Comparison of ENCODE assay signal across 8 cellular contexts in genomic region chr2:127526940-127527804, GRCh38. TPM values are rescaled to one million over a fixed set of nuclear protein-coding genes. Genes with fewer than 3 reads are reported as not detected.
DNase-seq lines count a peak whose midpoint lies in the region; ATAC-seq and TF ChIP-seq lines count a peak whose summit lies in the region.

No MANE protein-coding gene starts in this region.

- H3K27ac ChIP-seq in CD4-positive, CD25-positive, alpha-beta regulatory T cell (ENCODE audit: insufficient read depth, low read length, poor library complexity, severe bottlenecking) = peak overlapping the region; percentile 98
- peak overlapping the region; percentile 80 to 98 (median 95) for H3K27ac ChIP-seq in heart left ventricle

- POLR2A ChIA-PET in activated CD8-positive, alpha-beta T cell treated with anti-CD3 and anti-CD28 coated beads, Interleukin-2, amount 10 ng/mL, durations not matched to agents 7 days and 5 days (lab: Charles Lee) = interaction anchor here (0.6 to 2.3 kb wide), 8 partner anchors 19 to 233 kb away, joined by 3 to 16 read pairs (median 4); partner anchors contain the start of gene ERCC3

- TF ChIP-seq CTCF in heart left ventricle (IDR thresholded peaks at IDR 0.05) = peak in 3 of 12 donors; percentile 26 to 49 (median 29)

- peaks cover 19% of the 10 kb centered on the region for H3K36me3 Mint-ChIP-seq in CD4-positive, CD25-positive, alpha-beta regulatory T cell
- H3K36me3 Mint-ChIP-seq in activated CD8-positive, alpha-beta T cell treated with anti-CD3 and anti-CD28 coated beads, Interleukin-2, amount 10 ng/mL, durations not matched to agents 7 days and 5 days (ENCODE audit: low read depth) = peaks cover 20% of the 10 kb centered on the region

- TF ChIP-seq POLR2A in heart left ventricle (IDR thresholded peaks at IDR 0.05) = no peak

- H3K4me1 Mint-ChIP-seq in CD4-positive, CD25-positive, alpha-beta regulatory T cell = peaks cover 24 to 51% (median 31%) of the 10 kb centered on the region in 4 donors
- H3K4me1 Mint-ChIP-seq in activated CD8-positive, alpha-beta T cell treated with anti-CD3 and anti-CD28 coated beads, Interleukin-2, amount 10 ng/mL, durations not matched to agents 7 days and 5 days (ENCODE audit: low read depth) = peaks cover 27% of the 10 kb centered on the region

- intact Hi-C loops in heart left ventricle (cut with DNase I) = loop anchor here in 5 of 10 donors (5.0 to 10.0 kb wide), 6 partner anchors 45 to 178 kb away; partner anchors contain the start of gene SFT2D3 (in 4 of the 5)

- H3K27ac Mint-ChIP-seq in CD4-positive, CD25-positive, alpha-beta regulatory T cell = peak overlapping the region; percentile 98 to 100 (median 100)
- peak overlapping the region; percentile 96 for H3K27ac Mint-ChIP-seq in activated CD8-positive, alpha-beta T cell treated with anti-CD3 and anti-CD28 coated beads, Interleukin-2, amount 10 ng/mL, durations not matched to agents 7 days and 5 days

- H3K9me3 Mint-ChIP-seq in CD4-positive, CD25-positive, alpha-beta regulatory T cell = peaks cover 0 to 4% (median 0%) of the 10 kb centered on the region in 7 donors
- H3K9me3 Mint-ChIP-seq in activated CD8-positive, alpha-beta T cell treated with anti-CD3 and anti-CD28 coated beads, Interleukin-2, amount 10 ng/mL, durations not matched to agents 7 days and 5 days (ENCODE audit: insufficient read depth) = no peaks in the 10 kb centered on the region

- H3K4me3 Mint-ChIP-seq in CD4-positive, CD25-positive, alpha-beta regulatory T cell = peak overlapping the region; percentile 94 to 99 (median 97)
- peak overlapping the region; percentile 95 for H3K4me3 Mint-ChIP-seq in activated CD8-positive, alpha-beta T cell treated with anti-CD3 and anti-CD28 coated beads, Interleukin-2, amount 10 ng/mL, durations not matched to agents 7 days and 5 days

- CTCF ChIA-PET in activated CD8-positive, alpha-beta T cell treated with anti-CD3 and anti-CD28 coated beads, Interleukin-2, amount 10 ng/mL, durations not matched to agents 7 days and 5 days (lab: Charles Lee) = interaction anchor here (0.6 to 1.9 kb wide), 10 partner anchors 9 to 123 kb away, joined by 3 to 8 read pairs (median 4); partner anchors contain the start of gene MYO7B

- peaks cover 14% of the 10 kb centered on the region for H3K36me3 ChIP-seq in CD4-positive, CD25-positive, alpha-beta regulatory T cell (ENCODE audit: control insufficient read depth, insufficient read depth, low read length)
- peaks cover 0 to 20% (median 16%) of the 10 kb centered on the region in 9 donors for H3K36me3 ChIP-seq in heart left ventricle

- H3K9me3 ChIP-seq in CD4-positive, CD25-positive, alpha-beta regulatory T cell (ENCODE audit: control insufficient read depth in 2 of 2, low read length in 2 of 2) = no peaks in the 10 kb centered on the region
- peaks cover 0 to 9% (median 0%) of the 10 kb centered on the region in 12 donors for H3K9me3 ChIP-seq in heart left ventricle

- H3K27me3 ChIP-seq in CD4-positive, CD25-positive, alpha-beta regulatory T cell (ENCODE audit: control insufficient read depth, insufficient read depth, low read length) = peaks cover 8% of the 10 kb centered on the region
- H3K27me3 ChIP-seq in heart left ventricle = no peaks in the 10 kb centered on the region

- peak in 1 of 3 donors; percentile 5 for DNase-seq in CD4-positive, CD25-positive, alpha-beta regulatory T cell
- DNase-seq in HuH-7 (ENCODE audit: low spot score) = peak; percentile 68
- DNase-seq in activated CD8-positive, alpha-beta T cell treated with anti-CD3 and anti-CD28 coated beads, Interleukin-2, amount 10 ng/mL, durations not matched to agents 7 days and 5 days = no peak
- no peak for DNase-seq in heart left ventricle
- no peak for DNase-seq in skeletal muscle cell (ENCODE audit: low read depth)
- no peak for DNase-seq in globus pallidus (ENCODE audit: low spot score)
- no peak for DNase-seq in GDM1 (lab: John Stamatoyannopoulos, UW)

- 17 to 22% (median 20%) methylated on average over 16 of the region's 16 CpGs for WGBS in heart left ventricle, 4 donors

- peaks cover 7% of the 10 kb centered on the region for H3K27me3 Mint-ChIP-seq in CD4-positive, CD25-positive, alpha-beta regulatory T cell
- H3K27me3 Mint-ChIP-seq in activated CD8-positive, alpha-beta T cell treated with anti-CD3 and anti-CD28 coated beads, Interleukin-2, amount 10 ng/mL, durations not matched to agents 7 days and 5 days (ENCODE audit: low read depth) = peaks cover 7% of the 10 kb centered on the region

- peaks cover 34% of the 10 kb centered on the region for H3K4me1 ChIP-seq in CD4-positive, CD25-positive, alpha-beta regulatory T cell (ENCODE audit: control insufficient read depth, insufficient read depth, low read length, poor library complexity, severe bottlenecking)
- peaks cover 0 to 31% (median 14%) of the 10 kb centered on the region in 12 donors for H3K4me1 ChIP-seq in heart left ventricle

- ATAC-seq in CD4-positive, CD25-positive, alpha-beta regulatory T cell (ENCODE audit: low read depth in 2 of 2) = peak in 1 of 2 donors; percentile 6
- ATAC-seq in GM19438 (IDR thresholded peaks at IDR 0.05; ENCODE audit: low read depth, unreplicated experiment) (peak; percentile 6), heart left ventricle (peak in 2 of 4 donors; percentile 3)
- peak; percentile 17 for ATAC-seq in activated CD8-positive, alpha-beta T cell treated with anti-CD3 and anti-CD28 coated beads, Interleukin-2, amount 10 ng/mL, durations not matched to agents 7 days and 5 days

- H3K4me3 ChIP-seq in CD4-positive, CD25-positive, alpha-beta regulatory T cell (ENCODE audit: low read depth, low read length) = peak overlapping the region; percentile 98
- H3K4me3 ChIP-seq in heart left ventricle (peak overlapping the region; percentile 81 to 100 (median 96)), skeletal muscle cell (ENCODE audit: low read depth, low read length) (peak overlapping the region; percentile 95)

RNA-seq across cellular contexts. Expression of gene IWS1, which starts 0.9 kb away (rescaled TPM):
- 39.6 TPM for total RNA-seq in CD4-positive, CD25-positive, alpha-beta regulatory T cell
- 10 to 100 TPM; 15.4 to 20.4 (median 18.7) TPM for polyA plus RNA-seq in CD4-positive, CD25-positive, alpha-beta regulatory T cell
- 10 to 100 TPM; 48.4 to 53.3 TPM for total RNA-seq in activated CD8-positive, alpha-beta T cell treated with anti-CD3 and anti-CD28 coated beads, Interleukin-2, amount 10 ng/mL, durations not matched to agents 7 days and 5 days
- 10 to 100 TPM; 37.6 to 62.2 (median 45.8) TPM for total RNA-seq in heart left ventricle
- polyA plus RNA-seq in heart left ventricle = 10 to 100 TPM; 46.5 to 57.5 TPM

RNA-seq across cellular contexts. Expression of gene MYO7B, which starts 8.3 kb away (rescaled TPM):
- not detected for total RNA-seq in CD4-positive, CD25-positive, alpha-beta regulatory T cell
- under 1 TPM in 1 of 4 donors, not detected in 3; 0.12 TPM for polyA plus RNA-seq in CD4-positive, CD25-positive, alpha-beta regulatory T cell
- total RNA-seq in activated CD8-positive, alpha-beta T cell treated with anti-CD3 and anti-CD28 coated beads, Interleukin-2, amount 10 ng/mL, durations not matched to agents 7 days and 5 days = 1 to 10 TPM in 1 of 2 experiments, under 1 TPM in 1; 0.82 to 1.2 TPM
- total RNA-seq in heart left ventricle = 1 to 10 TPM in 3 of 9 donors, under 1 TPM in 6; 0.20 to 2.1 (median 0.70) TPM
- 1 to 10 TPM; 1.1 to 1.6 TPM for polyA plus RNA-seq in heart left ventricle
